12 cellular contexts compared by ENCODE assay signal in the genomic region with DNA sequence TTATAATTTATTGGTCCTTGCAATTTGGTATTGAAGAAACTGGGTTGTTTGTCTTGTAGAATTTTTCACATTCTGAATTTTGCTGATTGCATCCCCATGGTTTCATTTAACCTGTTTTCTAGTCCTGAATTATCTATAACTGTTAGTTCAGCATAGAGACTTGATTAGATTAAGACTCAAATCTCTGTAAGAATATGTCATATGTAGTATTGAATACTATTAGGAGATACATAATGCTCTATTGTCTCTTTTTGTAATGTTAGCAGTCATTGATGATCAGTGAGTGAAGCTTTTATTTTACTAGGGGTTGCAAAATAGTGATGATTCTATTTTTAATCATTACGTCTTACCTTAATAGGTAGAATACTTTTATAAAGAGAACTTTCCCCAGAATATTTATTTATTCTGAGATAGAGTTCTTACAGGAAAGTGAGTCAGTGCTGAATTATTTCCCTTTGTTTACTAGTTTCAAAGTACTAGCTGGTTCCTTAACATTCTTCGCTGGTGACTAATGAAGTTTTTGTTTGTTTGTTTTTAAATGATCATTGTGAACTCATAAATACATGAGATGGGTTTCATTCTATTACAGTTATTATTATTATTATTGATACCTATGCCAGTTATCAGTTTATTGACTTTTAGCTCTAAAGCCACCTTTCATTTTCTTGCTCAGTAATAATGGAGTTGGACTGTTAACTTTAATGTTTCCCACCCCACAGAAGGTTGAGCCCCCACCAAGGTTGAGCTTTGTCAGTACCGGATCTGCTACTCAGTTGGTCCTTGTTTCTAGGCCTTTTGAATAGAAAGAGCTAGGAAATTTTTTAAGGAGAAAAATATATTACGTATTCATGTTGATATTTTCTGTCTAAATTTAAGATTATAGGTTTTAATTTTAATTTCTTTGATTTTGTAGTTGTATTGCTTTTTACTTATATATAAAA.
DNase-seq lines count a peak whose midpoint lies in the region; ATAC-seq and TF ChIP-seq lines count a peak whose summit lies in the region.
"Had no signal": no experiment of that assay in that cellular context is flagged by ENCODE, and none has a peak within 500 bp of the region (broad histone marks: within the 10 kb centered on the region; RNA-seq: fewer than 3 reads in every experiment).

No MANE protein-coding gene starts in this region.

- H3K9me3 ChIP-seq in right cardiac atrium (ENCODE audit: control insufficient read depth, low read length) = no peaks in the 10 kb centered on the region
- H3K9me3 ChIP-seq in heart left ventricle = no peaks in the 10 kb centered on the region
- H3K9me3 ChIP-seq in hepatocyte (ENCODE audit: low read depth) = no peaks in the 10 kb centered on the region

- H2AFZ ChIP-seq in hepatocyte = no peak overlapping the region

- H3K9me3 Mint-ChIP-seq in activated CD8-positive, alpha-beta T cell treated with anti-CD3 and anti-CD28 coated beads for 36 hours = no peaks in the 10 kb centered on the region
- H3K9me3 Mint-ChIP-seq: stimulated activated effector memory CD8-positive, alpha-beta T cell treated with anti-CD3 and anti-CD28 coated beads, Interleukin-12 subunit alpha, Interleukin-12 subunit beta, amount 100 ng/mL, for 72 hours had no signal

- peak in 1 of 2 donors; percentile 45 for ATAC-seq in right cardiac atrium
- no peak for ATAC-seq in heart left ventricle
- no peak for ATAC-seq in activated CD8-positive, alpha-beta T cell treated with anti-CD3 and anti-CD28 coated beads for 36 hours
- no peak for ATAC-seq in HG02588 (IDR thresholded peaks at IDR 0.05; ENCODE audit: unreplicated experiment)
- ATAC-seq: GM12878; stimulated activated effector memory CD8-positive, alpha-beta T cell treated with anti-CD3 and anti-CD28 coated beads, Interleukin-12 subunit alpha, Interleukin-12 subunit beta, amount 100 ng/mL, for 72 hours had no signal

- POLR2A ChIA-PET in activated CD8-positive, alpha-beta T cell treated with anti-CD3 and anti-CD28 coated beads for 36 hours (lab: Charles Lee) = interaction anchor here (0.9 kb wide), 1 partner anchor 47 kb away, joined by 3 read pairs; no protein-coding TSS in a partner anchor

- WGBS in right cardiac atrium = 79% methylated on average over 4 of the region's 4 CpGs
- WGBS in heart left ventricle, 4 donors = 66 to 78% (median 71%) methylated on average over 4 of the region's 4 CpGs
- WGBS in hepatocyte (ENCODE audit: low lambda C conversion rate, missing lambda C conversion rate) = 81% methylated on average over 4 of the region's 4 CpGs

- TF ChIP-seq POLR2A in heart left ventricle (IDR thresholded peaks at IDR 0.05) = no peak

- CTCF ChIA-PET in activated CD8-positive, alpha-beta T cell treated with anti-CD3 and anti-CD28 coated beads for 36 hours (lab: Charles Lee) = no interaction called here

- no peaks in the 10 kb centered on the region for H3K4me1 Mint-ChIP-seq in activated CD8-positive, alpha-beta T cell treated with anti-CD3 and anti-CD28 coated beads for 36 hours (ENCODE audit: low read depth)
- H3K4me1 Mint-ChIP-seq: stimulated activated effector memory CD8-positive, alpha-beta T cell treated with anti-CD3 and anti-CD28 coated beads, Interleukin-12 subunit alpha, Interleukin-12 subunit beta, amount 100 ng/mL, for 72 hours had no signal

- intact Hi-C loops in right cardiac atrium (cut with DNase I) = no loop called here
- intact Hi-C loops in heart left ventricle (cut with DNase I) = loop anchor here in 1 of 10 donors (5.0 kb wide), 1 partner anchor 101 kb away; a partner anchor contains a TSS
- intact Hi-C loops in activated CD8-positive, alpha-beta T cell treated with anti-CD3 and anti-CD28 coated beads for 36 hours (cut with micrococcal nuclease) = no loop called here

- DNase-seq in right cardiac atrium = no peak
- no peak for DNase-seq in heart left ventricle
- peak; percentile 89 for DNase-seq in amniotic epithelial cell (ENCODE audit: low read depth)
- DNase-seq in hepatocyte (ENCODE audit: low spot score) = peak; percentile 8
- DNase-seq in stimulated activated CD4-positive, alpha-beta T cell treated with anti-CD3 and anti-CD28 coated beads, Interleukin-15, amount 100 ng/mL, for 24 hours = no peak
- DNase-seq in activated CD8-positive, alpha-beta T cell treated with anti-CD3 and anti-CD28 coated beads for 36 hours = no peak
- no peak for DNase-seq in C1 segment of cervical spinal cord (lab: John Stamatoyannopoulos, UW)
- DNase-seq: central memory CD4-positive, alpha-beta T cell; NCI-H2081 had no signal

- H3K4me3 ChIP-seq in right cardiac atrium (ENCODE audit: low read length) = no peak overlapping the region
- H3K4me3 ChIP-seq in heart left ventricle = no peak overlapping the region
- no peak overlapping the region for H3K4me3 ChIP-seq in hepatocyte
- H3K4me3 ChIP-seq: GM12878 had no signal

- no peak overlapping the region for H3K27ac Mint-ChIP-seq in activated CD8-positive, alpha-beta T cell treated with anti-CD3 and anti-CD28 coated beads for 36 hours
- H3K27ac Mint-ChIP-seq: stimulated activated effector memory CD8-positive, alpha-beta T cell treated with anti-CD3 and anti-CD28 coated beads, Interleukin-12 subunit alpha, Interleukin-12 subunit beta, amount 100 ng/mL, for 72 hours had no signal

- H4K20me1 ChIP-seq in hepatocyte (ENCODE audit: insufficient read depth, poor library complexity, severe bottlenecking) = no peaks in the 10 kb centered on the region

- H3K27me3 ChIP-seq in right cardiac atrium (ENCODE audit: control insufficient read depth, insufficient read depth) (no peaks in the 10 kb centered on the region), heart left ventricle (no peaks in the 10 kb centered on the region), hepatocyte (no peaks in the 10 kb centered on the region)

- TF ChIP-seq CTCF in heart left ventricle (IDR thresholded peaks at IDR 0.05) (no peak), hepatocyte (IDR thresholded peaks at IDR 0.05; ENCODE audit: poor library complexity) (no peak)
- no peak for TF ChIP-seq CTCF in activated CD8-positive, alpha-beta T cell treated with anti-CD3 and anti-CD28 coated beads for 36 hours (IDR thresholded peaks at IDR 0.05)

- H3K4me3 Mint-ChIP-seq in activated CD8-positive, alpha-beta T cell treated with anti-CD3 and anti-CD28 coated beads for 36 hours = no peak overlapping the region
- H3K4me3 Mint-ChIP-seq: stimulated activated effector memory CD8-positive, alpha-beta T cell treated with anti-CD3 and anti-CD28 coated beads, Interleukin-12 subunit alpha, Interleukin-12 subunit beta, amount 100 ng/mL, for 72 hours had no signal

- H3K27ac ChIP-seq in right cardiac atrium (ENCODE audit: low read length) (peak overlapping the region; percentile 68), heart left ventricle (peak overlapping the region in 2 of 12 donors; percentile 8 to 24), hepatocyte (no peak overlapping the region)

- no peak overlapping the region for H3K4me2 ChIP-seq in hepatocyte

- H3K79me2 ChIP-seq in hepatocyte = no peaks in the 10 kb centered on the region

- H3K36me3 Mint-ChIP-seq in activated CD8-positive, alpha-beta T cell treated with anti-CD3 and anti-CD28 coated beads for 36 hours (ENCODE audit: low read depth) = no peaks in the 10 kb centered on the region
- H3K36me3 Mint-ChIP-seq: stimulated activated effector memory CD8-positive, alpha-beta T cell treated with anti-CD3 and anti-CD28 coated beads, Interleukin-12 subunit alpha, Interleukin-12 subunit beta, amount 100 ng/mL, for 72 hours had no signal

- H3K4me1 ChIP-seq in right cardiac atrium (ENCODE audit: control insufficient read depth, insufficient read depth, low read length) (no peaks in the 10 kb centered on the region), heart left ventricle (peaks cover 0 to 13% (median 3%) of the 10 kb centered on the region in 12 donors), hepatocyte (ENCODE audit: insufficient read depth) (no peaks in the 10 kb centered on the region)

- H3K36me3 ChIP-seq in heart left ventricle (no peaks in the 10 kb centered on the region), hepatocyte (replicated peaks; ENCODE audit: insufficient read depth, low read depth) (no peaks in the 10 kb centered on the region)

- no peaks in the 10 kb centered on the region for H3K27me3 Mint-ChIP-seq in activated CD8-positive, alpha-beta T cell treated with anti-CD3 and anti-CD28 coated beads for 36 hours

- peaks cover 3% of the 10 kb centered on the region for H3K9me2 ChIP-seq in hepatocyte (replicated peaks; ENCODE audit: insufficient read depth)

Comparison
In these comparisons a context has a peak if more than half of its experiments do, and no peak if none do; other contexts are left out.
1. DNase-seq: peak in amniotic epithelial cell (single experiment) and hepatocyte (single experiment); none in right cardiac atrium (0 of 3), heart left ventricle (0 of 5), stimulated activated CD4-positive, alpha-beta T cell treated with anti-CD3 and anti-CD28 coated beads, Interleukin-15, amount 100 ng/mL, for 24 hours (single experiment), activated CD8-positive, alpha-beta T cell treated with anti-CD3 and anti-CD28 coated beads for 36 hours (single experiment) and C1 segment of cervical spinal cord (0 of 14).